Comparison of ENCODE assay signal across 8 cellular contexts in the genomic region with DNA sequence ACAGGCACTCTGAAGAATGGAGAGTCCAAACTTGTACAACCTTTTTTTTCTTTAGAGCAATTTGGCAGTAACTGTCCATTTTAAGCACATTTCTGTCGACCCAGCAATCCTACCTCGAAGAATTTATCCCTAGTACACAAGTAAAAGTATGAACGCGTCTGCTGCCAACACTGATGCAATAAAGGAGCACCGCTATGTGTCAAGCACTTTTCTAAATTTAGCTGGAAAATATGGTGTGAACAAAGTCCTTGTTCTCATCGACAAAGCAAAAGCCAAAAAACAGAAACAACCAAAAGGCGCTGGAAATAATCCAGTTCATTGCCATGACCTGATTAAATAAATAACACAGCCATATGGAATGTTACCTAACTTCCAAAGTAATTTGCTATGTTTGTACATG. TPM values are rescaled to one million over a fixed set of nuclear protein-coding genes. Genes with fewer than 3 reads are reported as not detected.
DNase-seq lines count a peak whose midpoint lies in the region; ATAC-seq and TF ChIP-seq lines count a peak whose summit lies in the region.

No MANE protein-coding gene starts in this region.

- in situ Hi-C loops in GM23248 (cut with MboI), result no loop called here
- in situ Hi-C loops in gastrocnemius medialis (cut with MboI; ENCODE audit: low sequenced_read_pairs in 4 of 4), result no loop called here

- peaks cover 94% of the 10 kb centered on the region for H3K79me2 ChIP-seq in GM23248 (ENCODE audit: insufficient read depth)
- peaks cover 63% of the 10 kb centered on the region for H3K79me2 ChIP-seq in SU-DHL-6 (ENCODE audit: insufficient read depth, low read length)

- H3K27ac ChIP-seq in GM23248 (peak overlapping the region; percentile 92), SU-DHL-6 (ENCODE audit: low read depth, low read length) (no peak overlapping the region), gastrocnemius medialis (peak overlapping the region; percentile 88 to 98 (median 92))

- H3K9me3 ChIP-seq in GM23248 (ENCODE audit: low read depth) (no peaks in the 10 kb centered on the region), SU-DHL-6 (ENCODE audit: insufficient read depth, low read length) (no peaks in the 10 kb centered on the region), gastrocnemius medialis (no peaks in the 10 kb centered on the region)

- H3K36me3 ChIP-seq in GM23248 (ENCODE audit: low read depth) (peaks cover 33% of the 10 kb centered on the region), SU-DHL-6 (ENCODE audit: low read length) (peaks cover 24% of the 10 kb centered on the region), gastrocnemius medialis (peaks cover 0 to 34% of the 10 kb centered on the region in 2 donors)

- TF ChIP-seq CTCF in SU-DHL-6 (IDR thresholded peaks at IDR 0.05; ENCODE audit: insufficient read depth, low read length, poor library complexity, severe bottlenecking) (no peak), fibroblast of the aortic adventitia (IDR thresholded peaks at IDR 0.05; ENCODE audit: insufficient read depth, low read length) (no peak), gastrocnemius medialis (IDR thresholded peaks at IDR 0.05 in 4 of 5, conservative IDR thresholded peaks at IDR 0.05 in 1 of 5) (no peak)

- H2AFZ ChIP-seq in GM23248 (no peak overlapping the region), SU-DHL-6 (ENCODE audit: low read depth, low read length, severe bottlenecking) (no peak overlapping the region)

- H3K9ac ChIP-seq in GM23248 (peak overlapping the region; percentile 97), SU-DHL-6 (ENCODE audit: low read length) (peak overlapping the region; percentile 88)

- H3K4me1 ChIP-seq in GM23248 (ENCODE audit: insufficient read depth) (peaks cover 41% of the 10 kb centered on the region), gastrocnemius medialis (peaks cover 46 to 54% of the 10 kb centered on the region in 2 donors)

- WGBS in GM23248 (ENCODE audit: low coverage in 1 of 2, low lambda C conversion rate in 2 of 2, missing lambda C conversion rate in 2 of 2), 2 experiments, result 1% methylated on average over 7 of the region's 7 CpGs

- H3K27me3 ChIP-seq in GM23248 (replicated peaks; ENCODE audit: insufficient read depth) (no peaks in the 10 kb centered on the region), SU-DHL-6 (ENCODE audit: low read length) (no peaks in the 10 kb centered on the region), gastrocnemius medialis (no peaks in the 10 kb centered on the region)

- no peak for TF ChIP-seq POLR2A in gastrocnemius medialis (IDR thresholded peaks at IDR 0.05)

- H4K20me1 ChIP-seq in GM23248 (ENCODE audit: insufficient read depth) (peaks cover 4% of the 10 kb centered on the region; the same call in 1 of the 2 replicates), SU-DHL-6 (ENCODE audit: low read depth, low read length) (peaks cover 27% of the 10 kb centered on the region)

- H3F3A ChIP-seq in GM23248 (ENCODE audit: insufficient read depth) (no peaks in the 10 kb centered on the region), SU-DHL-6 (ENCODE audit: insufficient read depth) (no peaks in the 10 kb centered on the region)

- DNase-seq in GM23248, result peak; percentile 78
- peak; percentile 52 for DNase-seq in fibroblast of the aortic adventitia (ENCODE audit: low read depth)
- peak; percentile 29 to 64 for DNase-seq in gastrocnemius medialis
- DNase-seq in SKM-1 (lab: John Stamatoyannopoulos, UW; ENCODE audit: unreplicated experiment), result no peak

- H3K4me2 ChIP-seq in GM23248 (ENCODE audit: unreplicated experiment) (peak overlapping the region; percentile 88), SU-DHL-6 (ENCODE audit: low read depth, low read length, poor library complexity, severe bottlenecking) (peak overlapping the region; percentile 86)

- H3K4me3 ChIP-seq in GM23248, result peak overlapping the region; percentile 88
- H3K4me3 ChIP-seq in SU-DHL-6 (ENCODE audit: insufficient read depth, low read length, poor library complexity, severe bottlenecking), result peak overlapping the region; percentile 90
- peak overlapping the region; percentile 99 for H3K4me3 ChIP-seq in fibroblast of the aortic adventitia (ENCODE audit: low read depth, low read length)
- H3K4me3 ChIP-seq in gastrocnemius medialis, result peak overlapping the region; percentile 77 to 99 (median 90)

- ATAC-seq in gastrocnemius medialis (peak; percentile 56 to 74), HG02571 (IDR thresholded peaks at IDR 0.05; ENCODE audit: unreplicated experiment) (no peak), GM19324 (IDR thresholded peaks at IDR 0.05; ENCODE audit: low FRiP score, unreplicated experiment) (no peak)
- ATAC-seq in activated CD4-positive, CD25-positive, alpha-beta regulatory T cell treated with anti-CD3 and anti-CD28 coated beads, Interleukin-2, amount 50 U/mL, for 24 hours, result no peak

- intact Hi-C loops in gastrocnemius medialis (cut with DNase I; ENCODE audit: low total_unique reads), result loop anchor here (5.0 kb wide), 1 partner anchor 40 kb away; no protein-coding TSS in a partner anchor

- no peaks in the 10 kb centered on the region for H3K9me2 ChIP-seq in GM23248 (ENCODE audit: insufficient read depth)
- no peaks in the 10 kb centered on the region for H3K9me2 ChIP-seq in SU-DHL-6 (replicated peaks; ENCODE audit: insufficient read depth, low read length)

RNA-seq across cellular contexts. Expression of gene DPM1, which starts 1.1 kb away (rescaled TPM):
- total RNA-seq in GM23248 (2014; rRNA removed; shearing (Covaris generic)), result 59.1 and 93.1 TPM in 2 replicates
- 122 and 127 TPM in 2 replicates for polyA plus RNA-seq in GM23248 (2016; fragmentation: Nextera tagmentation; extraction: Ambion mirVana)
- 52.3 and 70.8 TPM in 2 replicates for total RNA-seq in fibroblast of the aortic adventitia (ENCODE audit: low replicate concordance)
- 100 to 1,000 TPM in 1 of 4 donors, 10 to 100 TPM in 3; 55.5 to 120 (median 73.7) TPM for total RNA-seq in gastrocnemius medialis

RNA-seq across cellular contexts. Expression of gene MOCS3, which starts 1.3 kb away (rescaled TPM):
- total RNA-seq in GM23248 (2014; rRNA removed; shearing (Covaris generic)), result 7.2 and 11.5 TPM in 2 replicates
- polyA plus RNA-seq in GM23248 (2016; fragmentation: Nextera tagmentation; extraction: Ambion mirVana), result 5.3 and 5.6 TPM in 2 replicates
- total RNA-seq in fibroblast of the aortic adventitia (ENCODE audit: low replicate concordance), result 3.8 and 7.9 TPM in 2 replicates
- 1 to 10 TPM; 3.1 to 5.7 (median 4.7) TPM for total RNA-seq in gastrocnemius medialis

RNA-seq across cellular contexts. Expression of gene ADNP, which starts 26.0 kb away (rescaled TPM):
- 14.9 and 15.0 TPM in 2 replicates for total RNA-seq in GM23248 (2014; rRNA removed; shearing (Covaris generic))
- polyA plus RNA-seq in GM23248 (2016; fragmentation: Nextera tagmentation; extraction: Ambion mirVana), result 32.6 and 34.2 TPM in 2 replicates
- total RNA-seq in fibroblast of the aortic adventitia (ENCODE audit: low replicate concordance) (31.2 and 35.4 TPM in 2 replicates), gastrocnemius medialis (10 to 100 TPM; 24.0 to 35.4 (median 31.5) TPM)

Comparison
In these comparisons a context has a peak if more than half of its experiments do, and no peak if none do; other contexts are left out.
1. ATAC-seq: peak in gastrocnemius medialis (2 of 2); none in HG02571 (single experiment), activated CD4-positive, CD25-positive, alpha-beta regulatory T cell treated with anti-CD3 and anti-CD28 coated beads, Interleukin-2, amount 50 U/mL, for 24 hours (0 of 2) and GM19324 (single experiment).
2. Peak in every context shown above with its lines, with median percentiles within 50 percentile points of each other: H3K4me3 ChIP-seq.